Comparison of ENCODE assay signal across 8 cellular contexts in genomic region chr17:4498461-4499397, GRCh38. TPM values are rescaled to one million over a fixed set of nuclear protein-coding genes. Genes with fewer than 3 reads are reported as not detected.
A peak's percentile ranks its signal among the peaks of the same experiment; 100 is the strongest.
DNase-seq lines count a peak whose midpoint lies in the region; ATAC-seq and TF ChIP-seq lines count a peak whose summit lies in the region.

A gene with protein sequence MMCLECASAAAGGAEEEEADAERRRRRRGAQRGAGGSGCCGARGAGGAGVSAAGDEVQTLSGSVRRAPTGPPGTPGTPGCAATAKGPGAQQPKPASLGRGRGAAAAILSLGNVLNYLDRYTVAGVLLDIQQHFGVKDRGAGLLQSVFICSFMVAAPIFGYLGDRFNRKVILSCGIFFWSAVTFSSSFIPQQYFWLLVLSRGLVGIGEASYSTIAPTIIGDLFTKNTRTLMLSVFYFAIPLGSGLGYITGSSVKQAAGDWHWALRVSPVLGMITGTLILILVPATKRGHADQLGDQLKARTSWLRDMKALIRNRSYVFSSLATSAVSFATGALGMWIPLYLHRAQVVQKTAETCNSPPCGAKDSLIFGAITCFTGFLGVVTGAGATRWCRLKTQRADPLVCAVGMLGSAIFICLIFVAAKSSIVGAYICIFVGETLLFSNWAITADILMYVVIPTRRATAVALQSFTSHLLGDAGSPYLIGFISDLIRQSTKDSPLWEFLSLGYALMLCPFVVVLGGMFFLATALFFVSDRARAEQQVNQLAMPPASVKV (plus strand): TSS chr17:4498881. CDS start chr17:4499048, 167 bp downstream.

- WGBS in neuronal stem cell (ENCODE audit: extremely low coverage in 2 of 2, insufficient read length in 2 of 2, insufficient replicate concordance in 1 of 2), 2 donors, result no CpG with 5 or more reads among the region's 117 CpGs

- H3K9ac ChIP-seq in ES-I3 (ENCODE audit: low read depth, low read length), result peak within 1 kb of the TSS; percentile 58
- H3K9ac ChIP-seq in neuronal stem cell (ENCODE audit: low read depth, low read length, poor library complexity), result peak within 1 kb of the TSS; percentile 86

- H3K9me3 ChIP-seq in ES-I3 (ENCODE audit: control insufficient read depth, insufficient read depth, low read length) (no peaks in the 10 kb centered on the region), neuronal stem cell (replicated peaks in 1 of 2; ENCODE audit: control insufficient read depth in 2 of 2, insufficient read depth in 1 of 2, low read depth in 1 of 2, low read length in 2 of 2) (no peaks in the 10 kb centered on the region)

- H2BK120ac ChIP-seq in neuronal stem cell (ENCODE audit: low read depth, low read length), result no peak within 1 kb of the TSS

- no peak within 1 kb of the TSS for H3K27ac ChIP-seq in neuronal stem cell (replicated peaks; ENCODE audit: low read length)

- peak within 1 kb of the TSS; percentile 53 for H2BK12ac ChIP-seq in neuronal stem cell (ENCODE audit: low read length)

- H3K36me3 ChIP-seq in ES-I3 (ENCODE audit: insufficient read depth, low read length) (no peaks in the 10 kb centered on the region), neuronal stem cell (replicated peaks in 1 of 2; ENCODE audit: control insufficient read depth in 2 of 2, insufficient read depth in 2 of 2, low read length in 2 of 2) (no peaks in the 10 kb centered on the region)

- peak; percentile 47 for DNase-seq in RKO (ENCODE audit: low spot score)
- peak; percentile 69 for DNase-seq in activated naive CD4-positive, alpha-beta T cell treated with anti-CD3 and anti-CD28 coated beads, Interleukin-2, amount 10 ng/mL, durations not matched to agents 7 days and 5 days
- peak; percentile 85 for DNase-seq in glutamatergic neuron
- DNase-seq in neuronal stem cell (ENCODE audit: low spot score), result peak; percentile 64
- peak; percentile 83 for DNase-seq in superior temporal gyrus (ENCODE audit: extremely low spot score)
- DNase-seq in DMS153 (lab: John Stamatoyannopoulos, UW), result no peak

- peak within 1 kb of the TSS; percentile 80 for H3K18ac ChIP-seq in neuronal stem cell (ENCODE audit: low read length)

- H2AK5ac ChIP-seq in neuronal stem cell (ENCODE audit: low read depth, low read length), result peak within 1 kb of the TSS; percentile 68

- H4K8ac ChIP-seq in neuronal stem cell (ENCODE audit: low read depth, low read length), result no peak within 1 kb of the TSS

- no peak within 1 kb of the TSS for H3K27ac Mint-ChIP-seq in activated naive CD4-positive, alpha-beta T cell treated with anti-CD3 and anti-CD28 coated beads, Interleukin-2, amount 10 ng/mL, durations not matched to agents 7 days and 5 days
- H3K27ac Mint-ChIP-seq in glutamatergic neuron (ENCODE audit: unreplicated experiment), result peak within 1 kb of the TSS; percentile 89

- H3K4me3 ChIP-seq in neuronal stem cell (ENCODE audit: low read length in 2 of 2), result peak within 1 kb of the TSS; percentile 9 to 68

- H3K4me1 ChIP-seq in ES-I3 (ENCODE audit: insufficient read depth, low read length) (peaks cover 25% of the 10 kb centered on the region), neuronal stem cell (ENCODE audit: control insufficient read depth in 2 of 2, insufficient read depth in 1 of 2, low read depth in 1 of 2, low read length in 2 of 2) (peaks cover 2 to 18% of the 10 kb centered on the region in 2 donors)

- H2BK15ac ChIP-seq in neuronal stem cell (ENCODE audit: low read length), result peak within 1 kb of the TSS; percentile 38

- H4K91ac ChIP-seq in neuronal stem cell (ENCODE audit: low read depth, low read length, poor library complexity), result no peak within 1 kb of the TSS

- H3K9me3 Mint-ChIP-seq in activated naive CD4-positive, alpha-beta T cell treated with anti-CD3 and anti-CD28 coated beads, Interleukin-2, amount 10 ng/mL, durations not matched to agents 7 days and 5 days, result no peaks in the 10 kb centered on the region
- peaks cover 11% of the 10 kb centered on the region for H3K9me3 Mint-ChIP-seq in glutamatergic neuron (ENCODE audit: unreplicated experiment)

- peak within 1 kb of the TSS; percentile 53 for H2AFZ ChIP-seq in neuronal stem cell (ENCODE audit: low read length)

- CTCF ChIA-PET in activated naive CD4-positive, alpha-beta T cell treated with anti-CD3 and anti-CD28 coated beads, Interleukin-2, amount 10 ng/mL, durations not matched to agents 7 days and 5 days (lab: Charles Lee), result interaction anchor here (1.0 to 1.5 kb wide), 2 partner anchors 68 to 78 kb away, joined by 3 read pairs; no protein-coding TSS in a partner anchor

- no peaks in the 10 kb centered on the region for H3K36me3 Mint-ChIP-seq in activated naive CD4-positive, alpha-beta T cell treated with anti-CD3 and anti-CD28 coated beads, Interleukin-2, amount 10 ng/mL, durations not matched to agents 7 days and 5 days
- H3K36me3 Mint-ChIP-seq in glutamatergic neuron (ENCODE audit: unreplicated experiment), result no peaks in the 10 kb centered on the region

- H2BK5ac ChIP-seq in neuronal stem cell (ENCODE audit: low read length), result no peak within 1 kb of the TSS

- no peaks in the 10 kb centered on the region for H3K79me1 ChIP-seq in neuronal stem cell (ENCODE audit: low read depth, low read length)

- peaks cover 86% of the 10 kb centered on the region for H3K27me3 Mint-ChIP-seq in activated naive CD4-positive, alpha-beta T cell treated with anti-CD3 and anti-CD28 coated beads, Interleukin-2, amount 10 ng/mL, durations not matched to agents 7 days and 5 days
- peaks cover 16% of the 10 kb centered on the region for H3K27me3 Mint-ChIP-seq in glutamatergic neuron (ENCODE audit: unreplicated experiment)

- H3K4me1 Mint-ChIP-seq in activated naive CD4-positive, alpha-beta T cell treated with anti-CD3 and anti-CD28 coated beads, Interleukin-2, amount 10 ng/mL, durations not matched to agents 7 days and 5 days, result peaks cover 23% of the 10 kb centered on the region
- H3K4me1 Mint-ChIP-seq in glutamatergic neuron (ENCODE audit: low read depth, unreplicated experiment), result peaks cover 21% of the 10 kb centered on the region

- peak; percentile 54 for ATAC-seq in HG03432 (IDR thresholded peaks at IDR 0.05; ENCODE audit: unreplicated experiment)

- no peak within 1 kb of the TSS for H3K4ac ChIP-seq in neuronal stem cell (ENCODE audit: low read length)

- H3K4me2 ChIP-seq in neuronal stem cell (ENCODE audit: insufficient read depth, low read length, poor library complexity, severe bottlenecking), result peak within 1 kb of the TSS; percentile 69

- no peak for TF ChIP-seq CTCF in glutamatergic neuron (IDR thresholded peaks at IDR 0.05; ENCODE audit: partially characterized antibody, unreplicated experiment)

- H3K27me3 ChIP-seq in neuronal stem cell (ENCODE audit: control insufficient read depth in 3 of 3, insufficient read depth in 3 of 3, low read depth in 1 of 3, low read length in 3 of 3), result peaks cover 11 to 65% (median 45%) of the 10 kb centered on the region in 3 experiments

- no peak within 1 kb of the TSS for H3K14ac ChIP-seq in neuronal stem cell (ENCODE audit: low read length)

- peak within 1 kb of the TSS; percentile 56 for H3K4me3 Mint-ChIP-seq in activated naive CD4-positive, alpha-beta T cell treated with anti-CD3 and anti-CD28 coated beads, Interleukin-2, amount 10 ng/mL, durations not matched to agents 7 days and 5 days
- H3K4me3 Mint-ChIP-seq in glutamatergic neuron (ENCODE audit: unreplicated experiment), result peak within 1 kb of the TSS; percentile 87

- peak within 1 kb of the TSS; percentile 37 for H3K23ac ChIP-seq in neuronal stem cell (ENCODE audit: low read depth, low read length, poor library complexity)

RNA-seq across cellular contexts. Expression of the gene that starts here (rescaled TPM):
- total RNA-seq in glutamatergic neuron (ENCODE audit: unreplicated experiment), result 73.0 TPM
- 0.54 TPM for polyA plus RNA-seq in neuronal stem cell (2013, experiment 1 of 2)
- 0.58 TPM for polyA plus RNA-seq in neuronal stem cell (2013, experiment 2 of 2)
